8 cellular contexts compared by ENCODE assay signal in genomic region chr22:50186181-50186731, GRCh38. TPM values are rescaled to one million over a fixed set of nuclear protein-coding genes. Genes with fewer than 3 reads are reported as not detected.
DNase-seq lines count a peak whose midpoint lies in the region; ATAC-seq and TF ChIP-seq lines count a peak whose summit lies in the region.

No MANE protein-coding gene starts in this region.

- peaks cover 36% of the 10 kb centered on the region for H3K4me1 Mint-ChIP-seq in CD8-positive, alpha-beta T cell (ENCODE audit: low read depth)

- peak overlapping the region; percentile 93 for H3K4me3 Mint-ChIP-seq in CD8-positive, alpha-beta T cell

- no peak overlapping the region for H4K91ac ChIP-seq in neuronal stem cell (ENCODE audit: low read depth, low read length, poor library complexity)

- peak overlapping the region; percentile 52 for H3K4me3 ChIP-seq in CD8-positive, alpha-beta T cell (ENCODE audit: low read depth, low read length)
- H3K4me3 ChIP-seq in PC-9 (peak overlapping the region; percentile 75), neuronal stem cell (ENCODE audit: low read length in 2 of 2) (peak overlapping the region; percentile 74 to 87)

- H3K9me2 ChIP-seq in PC-9 (ENCODE audit: insufficient read depth): no peaks in the 10 kb centered on the region

- peaks cover 44% of the 10 kb centered on the region for H4K20me1 ChIP-seq in PC-9 (ENCODE audit: insufficient read depth)

- no peak overlapping the region for H2BK12ac ChIP-seq in neuronal stem cell (ENCODE audit: low read length)

- peak overlapping the region; percentile 92 for H3K4me2 ChIP-seq in PC-9
- peak overlapping the region; percentile 74 for H3K4me2 ChIP-seq in neuronal stem cell (ENCODE audit: insufficient read depth, low read length, poor library complexity, severe bottlenecking)

- TF ChIP-seq POLR2A in erythroblast (IDR thresholded peaks at IDR 0.05; ENCODE audit: low read length): no peak

- no TSS peak for BruUV-seq in PC-9 (replicated peaks; lab: Mats Ljungman, UMichigan)

- peak overlapping the region; percentile 93 for H3K27ac Mint-ChIP-seq in CD8-positive, alpha-beta T cell

- in situ Hi-C loops in KBM-7 (cut with MboI; ENCODE audit: low pct_unique_long_range_greater_than_20kb, low sequenced_read_pairs): no loop called here

- H2AK5ac ChIP-seq in neuronal stem cell (ENCODE audit: low read depth, low read length): peak overlapping the region; percentile 37

- peaks cover 5% of the 10 kb centered on the region for H3K36me3 Mint-ChIP-seq in CD8-positive, alpha-beta T cell

- peak overlapping the region; percentile 93 for H3K9ac ChIP-seq in neuronal stem cell (ENCODE audit: low read depth, low read length, poor library complexity)

- H3K27me3 ChIP-seq in CD8-positive, alpha-beta T cell (ENCODE audit: insufficient read depth, low read length): no peaks in the 10 kb centered on the region
- H3K27me3 ChIP-seq in PC-9 (ENCODE audit: insufficient read depth, low read depth): no peaks in the 10 kb centered on the region
- peaks cover 0 to 12% (median 0%) of the 10 kb centered on the region in 3 experiments for H3K27me3 ChIP-seq in neuronal stem cell (ENCODE audit: control insufficient read depth in 3 of 3, insufficient read depth in 3 of 3, low read depth in 1 of 3, low read length in 3 of 3)

- WGBS in neuronal stem cell (ENCODE audit: extremely low coverage in 2 of 2, insufficient read length in 2 of 2, insufficient replicate concordance in 1 of 2), 2 donors: no CpG with 5 or more reads among the region's 47 CpGs

- H3K36me3 ChIP-seq in CD8-positive, alpha-beta T cell (ENCODE audit: insufficient read depth, low read length): no peaks in the 10 kb centered on the region
- 0 out of 2 replicates have a peak, but pooled peaks cover 9% of the 10 kb centered on the region for H3K36me3 ChIP-seq in PC-9 (ENCODE audit: low read depth)
- H3K36me3 ChIP-seq in neuronal stem cell (replicated peaks in 1 of 2; ENCODE audit: control insufficient read depth in 2 of 2, insufficient read depth in 2 of 2, low read length in 2 of 2): peaks cover 0 to 3% of the 10 kb centered on the region in 2 donors

- POLR2A ChIA-PET in CD8-positive, alpha-beta T cell (lab: Charles Lee): no interaction called here
- POLR2A ChIA-PET in PC-9 (lab: Charles Lee; ENCODE audit: unreplicated experiment): no interaction called here

- no peaks in the 10 kb centered on the region for H3K9me3 ChIP-seq in CD8-positive, alpha-beta T cell (ENCODE audit: low read length)
- H3K9me3 ChIP-seq in PC-9 (ENCODE audit: insufficient read depth, low read depth) (no peaks in the 10 kb centered on the region), neuronal stem cell (replicated peaks in 1 of 2; ENCODE audit: control insufficient read depth in 2 of 2, insufficient read depth in 1 of 2, low read depth in 1 of 2, low read length in 2 of 2) (no peaks in the 10 kb centered on the region)

- peak overlapping the region; percentile 35 for H2BK5ac ChIP-seq in neuronal stem cell (ENCODE audit: low read length)

- peak overlapping the region; percentile 45 for H3K27ac ChIP-seq in CD8-positive, alpha-beta T cell (ENCODE audit: low read depth, low read length)
- no peak overlapping the region for H3K27ac ChIP-seq in PC-9
- H3K27ac ChIP-seq in neuronal stem cell (replicated peaks; ENCODE audit: low read length): no peak overlapping the region

- H3K27me3 Mint-ChIP-seq in CD8-positive, alpha-beta T cell (ENCODE audit: low read depth): peaks cover 2% of the 10 kb centered on the region

- no peak overlapping the region for H4K8ac ChIP-seq in neuronal stem cell (ENCODE audit: low read depth, low read length)

- peak overlapping the region; percentile 56 for H3K14ac ChIP-seq in neuronal stem cell (ENCODE audit: low read length)

- peak overlapping the region; percentile 29 for H2AFZ ChIP-seq in PC-9
- peak overlapping the region; percentile 83 for H2AFZ ChIP-seq in neuronal stem cell (ENCODE audit: low read length)

- no peak for TF ChIP-seq CTCF in CD8-positive, alpha-beta T cell (IDR thresholded peaks at IDR 0.05)
- no peak for TF ChIP-seq CTCF in PC-9 (conservative IDR thresholded peaks at IDR 0.05)

- no peak for DNase-seq in CD8-positive, alpha-beta T cell
- DNase-seq in PC-9 (no peak), erythroblast (lab: John Stamatoyannopoulos, UW) (peak; percentile 30 to 50), neuronal stem cell (ENCODE audit: low spot score) (no peak), amniotic stem cell (lab: John Stamatoyannopoulos, UW) (no peak), KBM-7 (no peak)

- no peak for ATAC-seq in CD8-positive, alpha-beta T cell
- ATAC-seq in HG03439 (IDR thresholded peaks at IDR 0.05; ENCODE audit: unreplicated experiment) (no peak), GM18502 (IDR thresholded peaks at IDR 0.05; ENCODE audit: poor library complexity, unreplicated experiment) (no peak)

- no peak overlapping the region for H2BK120ac ChIP-seq in neuronal stem cell (ENCODE audit: low read depth, low read length)

- peaks cover 14% of the 10 kb centered on the region for H3K79me1 ChIP-seq in neuronal stem cell (ENCODE audit: low read depth, low read length)

- peaks cover 46% of the 10 kb centered on the region for H3K4me1 ChIP-seq in CD8-positive, alpha-beta T cell (ENCODE audit: insufficient read depth, low read length)
- H3K4me1 ChIP-seq in PC-9 (replicated peaks; ENCODE audit: insufficient read depth) (peaks cover 44% of the 10 kb centered on the region), neuronal stem cell (ENCODE audit: control insufficient read depth in 2 of 2, insufficient read depth in 1 of 2, low read depth in 1 of 2, low read length in 2 of 2) (peaks cover 6 to 16% of the 10 kb centered on the region in 2 donors)

- peak overlapping the region; percentile 94 for H3K18ac ChIP-seq in neuronal stem cell (ENCODE audit: low read length)

- peaks cover 52% of the 10 kb centered on the region for H3K79me2 ChIP-seq in PC-9 (ENCODE audit: low read depth)

- CTCF ChIA-PET in CD8-positive, alpha-beta T cell (lab: Charles Lee): interaction anchor here (1.3 to 1.6 kb wide), 2 partner anchors 10 to 37 kb away, joined by 3 to 8 read pairs; no protein-coding TSS in a partner anchor
- CTCF ChIA-PET in PC-9 (lab: Charles Lee): no interaction called here

- H2BK15ac ChIP-seq in neuronal stem cell (ENCODE audit: low read length): no peak overlapping the region

- intact Hi-C loops in CD8-positive, alpha-beta T cell (cut with DNase I, micrococcal nuclease): loop anchor here in 1 of 2 experiments (5.0 to 10.0 kb wide), 2 partner anchors 251 to 334 kb away; partner anchors contain the start of gene ZBED4
- intact Hi-C loops in PC-9 (cut with micrococcal nuclease; ENCODE audit: unreplicated experiment): no loop called here

- no peak overlapping the region for H3K4ac ChIP-seq in neuronal stem cell (ENCODE audit: low read length)

- H3F3A ChIP-seq in PC-9 (ENCODE audit: insufficient read depth, low read depth): peaks cover 30% of the 10 kb centered on the region

- peak overlapping the region; percentile 73 for H3K23ac ChIP-seq in neuronal stem cell (ENCODE audit: low read depth, low read length, poor library complexity)

- H3K9me3 Mint-ChIP-seq in CD8-positive, alpha-beta T cell: no peaks in the 10 kb centered on the region

RNA-seq across cellular contexts. Expression of gene TRABD, which starts 0.5 kb away (rescaled TPM):
- total RNA-seq in CD8-positive, alpha-beta T cell: 100 to 1,000 TPM; 178 to 187 TPM
- total RNA-seq in PC-9 (2021): 68.2 and 78.8 TPM in 2 replicates
- 34.5 TPM for polyA plus RNA-seq in neuronal stem cell (2013, experiment 1 of 2)
- 33.8 TPM for polyA plus RNA-seq in neuronal stem cell (2013, experiment 2 of 2)

RNA-seq across cellular contexts. Expression of gene SELENOO, which starts 14.6 kb away (rescaled TPM):
- 10 to 100 TPM; 32.7 to 34.6 TPM for total RNA-seq in CD8-positive, alpha-beta T cell
- total RNA-seq in PC-9 (2021): 27.4 and 36.2 TPM in 2 replicates
- 11.5 TPM for polyA plus RNA-seq in neuronal stem cell (2013, experiment 1 of 2)
- polyA plus RNA-seq in neuronal stem cell (2013, experiment 2 of 2): 11.4 TPM

RNA-seq across cellular contexts. Expression of gene PANX2, which starts 15.7 kb away (rescaled TPM):
- under 1 TPM in 1 of 2 experiments, not detected in 1; 0.16 TPM for total RNA-seq in CD8-positive, alpha-beta T cell
- 46.3 and 51.7 TPM in 2 replicates for total RNA-seq in PC-9 (2021)
- 3.0 TPM for polyA plus RNA-seq in neuronal stem cell (2013, experiment 1 of 2)
- polyA plus RNA-seq in neuronal stem cell (2013, experiment 2 of 2): 3.1 TPM

RNA-seq across cellular contexts. Expression of gene TUBGCP6, which starts 58.6 kb away (rescaled TPM):
- total RNA-seq in CD8-positive, alpha-beta T cell: 100 to 1,000 TPM; 121 to 122 TPM
- total RNA-seq in PC-9 (2021): 31.3 and 34.8 TPM in 2 replicates
- 12.1 TPM for polyA plus RNA-seq in neuronal stem cell (2013, experiment 1 of 2)
- 12.1 TPM for polyA plus RNA-seq in neuronal stem cell (2013, experiment 2 of 2)

Comparison
In these comparisons a context has a peak if more than half of its experiments do, and no peak if none do; other contexts are left out.
1. DNase-seq: peak in erythroblast (2 of 2); none in CD8-positive, alpha-beta T cell (0 of 7), PC-9 (0 of 2), neuronal stem cell (single experiment), amniotic stem cell (single experiment) and KBM-7 (single experiment).
2. RNA of gene PANX2, which starts 15.7 kb away (total RNA-seq): 46.3 to 51.7 TPM in PC-9; 0.16 TPM in CD8-positive, alpha-beta T cell; every median in the first group is over 10 times any median in the second.
3. Peak in every context shown above with its lines, with median percentiles within 50 percentile points of each other: H3K4me3 ChIP-seq.